In genomic region chr5:39657943-39658342, GRCh38 we compare ENCODE assay signal across 18 cellular contexts.
DNase-seq lines count a peak whose midpoint lies in the region; ATAC-seq, FAIRE-seq and TF ChIP-seq lines count a peak whose summit lies in the region.
"Had no signal": no experiment of that assay in that cellular context is flagged by ENCODE, and none has a peak within 500 bp of the region (broad histone marks: within the 10 kb centered on the region; RNA-seq: fewer than 3 reads in every experiment).

No MANE protein-coding gene starts in this region.

- no peak for TF ChIP-seq CTCF in PC-3 (conservative IDR thresholded peaks at IDR 0.05; ENCODE audit: low read depth, low read length)

- H3K27ac ChIP-seq in PC-3 (ENCODE audit: low read length) = peak overlapping the region; percentile 15; the same call in 1 of the 2 replicates
- H3K27ac ChIP-seq: gastrocnemius medialis, ovary had no signal

- no peaks in the 10 kb centered on the region for H3K9me3 ChIP-seq in PC-3 (ENCODE audit: low read length)
- H3K9me3 ChIP-seq: BE2C, gastrocnemius medialis, ovary had no signal

- H3K27me3 ChIP-seq in PC-3 (ENCODE audit: low read length) = no peaks in the 10 kb centered on the region
- H3K27me3 ChIP-seq: BE2C, gastrocnemius medialis, ovary had no signal

- FAIRE-seq in frontal cortex (lab: Jason Lieb, UNC) = peak; percentile 77

- intact Hi-C loops in PC-3 (cut with micrococcal nuclease) = loop anchor here (2.0 kb wide), 2 partner anchors 17 to 55 kb away; no protein-coding TSS in a partner anchor

- ATAC-seq in GM18511 (IDR thresholded peaks at IDR 0.05; ENCODE audit: unreplicated experiment) = peak; percentile 58
- ATAC-seq in GM21529 (IDR thresholded peaks at IDR 0.05; ENCODE audit: unreplicated experiment) = peak; percentile 67
- ATAC-seq in PC-3 = peak; percentile 53; the same call in 1 of the 2 replicates
- ATAC-seq in HG03039 (IDR thresholded peaks at IDR 0.05; ENCODE audit: unreplicated experiment) = no peak
- ATAC-seq: activated CD4-positive, alpha-beta T cell treated with anti-CD3 and anti-CD28 coated beads for 36 hours; gastrocnemius medialis; left ventricle myocardium superior had no signal

- no peak overlapping the region for H3K9ac ChIP-seq in PC-3 (ENCODE audit: low read length)

- no peaks in the 10 kb centered on the region for H3K9me2 ChIP-seq in PC-3 (replicated peaks; ENCODE audit: low read length)

- POLR2A ChIA-PET in PC-3 (lab: Charles Lee; ENCODE audit: unreplicated experiment) = interaction anchor here (0.6 kb wide), 1 partner anchor 18 kb away, joined by 3 read pairs; no protein-coding TSS in a partner anchor

- CTCF ChIA-PET in PC-3 (lab: Charles Lee) = no interaction called here

- no peaks in the 10 kb centered on the region for H3F3A ChIP-seq in PC-3 (ENCODE audit: low read length, unreplicated experiment)

- no peak overlapping the region for H3K4me3 ChIP-seq in PC-3 (ENCODE audit: low read length)
- H3K4me3 ChIP-seq: gastrocnemius medialis, ovary had no signal

- no peak for TF ChIP-seq POLR2A in erythroblast (IDR thresholded peaks at IDR 0.05; ENCODE audit: low read length)

- H2AFZ ChIP-seq in PC-3 (ENCODE audit: low read length) = no peak overlapping the region

- H4K20me1 ChIP-seq in PC-3 (ENCODE audit: low read length) = no peaks in the 10 kb centered on the region

- peaks cover 40% of the 10 kb centered on the region for H3K4me1 ChIP-seq in PC-3 (ENCODE audit: insufficient read depth, low read length)
- H3K4me1 ChIP-seq: BE2C, gastrocnemius medialis had no signal

- DNase-seq in PC-3 (peak; percentile 51), frontal cortex (ENCODE audit: low spot score in 2 of 2) (no peak), NCI-H146 (lab: John Stamatoyannopoulos, UW) (no peak), AML-193 (lab: John Stamatoyannopoulos, UW) (no peak), erythroblast (lab: John Stamatoyannopoulos, UW) (no peak)
- DNase-seq: activated CD4-positive, alpha-beta T cell treated with anti-CD3 and anti-CD28 coated beads for 36 hours; activated T-cell treated with anti-CD3 and anti-CD28 coated beads, Interleukin-2, amount 50 U/mL, for 4 hours; BE2C; gastrocnemius medialis; Kasumi-1; left ventricle myocardium superior; NCI-H226; ovary; T-helper 9 cell; trophoblast cell had no signal

- H3K4me2 ChIP-seq in PC-3 (ENCODE audit: low read length) = peak overlapping the region; percentile 23

- no TSS peak for BruUV-seq in PC-3 (replicated peaks; lab: Mats Ljungman, UMichigan)

- no peaks in the 10 kb centered on the region for H3K79me2 ChIP-seq in PC-3 (ENCODE audit: low read length)

- H3K36me3 ChIP-seq in PC-3 (ENCODE audit: low read depth, low read length) = no peaks in the 10 kb centered on the region
- H3K36me3 ChIP-seq: BE2C, gastrocnemius medialis, ovary had no signal
